ENCODE assay signal across 2 cellular contexts in genomic region chr16:84275562-84276151, GRCh38.
A peak's percentile ranks its signal among the peaks of the same experiment; 100 is the strongest.
TF ChIP-seq lines count a peak whose summit lies in the region.

No MANE protein-coding gene starts in this region.

TF ChIP-seq in HepG2, 621 proteins besides CTCF, POLR2A, EP300 and RAD21:
- TF ChIP-seq THAP11 (CRISPR knock-in tag; IDR thresholded peaks at IDR 0.05) (no peak), MAFF (IDR thresholded peaks at IDR 0.05; ENCODE audit: low read depth, low read length) (0 out of 2 replicates have a peak, but pooled peaks have one; percentile 2)

TF ChIP-seq in IMR-90, 13 proteins besides CTCF, POLR2A, EP300 and RAD21:
- no peak for TF ChIP-seq NFE2L2 (IDR thresholded peaks at IDR 0.05; ENCODE audit: low read depth, low read length)
- TF ChIP-seq BHLHE40 (IDR thresholded peaks at IDR 0.05; ENCODE audit: low read depth, low read length), result no peak
- no peak for TF ChIP-seq FOS (IDR thresholded peaks at IDR 0.05; ENCODE audit: low read depth, low read length)
- TF ChIP-seq CHD1 (IDR thresholded peaks at IDR 0.05; ENCODE audit: low read depth, low read length), result no peak
- no peak for TF ChIP-seq MAZ (IDR thresholded peaks at IDR 0.05; ENCODE audit: borderline replicate concordance, low read depth, low read length)
- TF ChIP-seq RCOR1 (IDR thresholded peaks at IDR 0.05; ENCODE audit: insufficient replicate concordance, low read length), result no peak
- no peak for TF ChIP-seq CEBPB (IDR thresholded peaks at IDR 0.05; ENCODE audit: low read depth, low read length)
- TF ChIP-seq, protein P1, sequence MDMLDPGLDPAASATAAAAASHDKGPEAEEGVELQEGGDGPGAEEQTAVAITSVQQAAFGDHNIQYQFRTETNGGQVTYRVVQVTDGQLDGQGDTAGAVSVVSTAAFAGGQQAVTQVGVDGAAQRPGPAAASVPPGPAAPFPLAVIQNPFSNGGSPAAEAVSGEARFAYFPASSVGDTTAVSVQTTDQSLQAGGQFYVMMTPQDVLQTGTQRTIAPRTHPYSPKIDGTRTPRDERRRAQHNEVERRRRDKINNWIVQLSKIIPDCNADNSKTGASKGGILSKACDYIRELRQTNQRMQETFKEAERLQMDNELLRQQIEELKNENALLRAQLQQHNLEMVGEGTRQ (IDR thresholded peaks at IDR 0.05; ENCODE audit: low read depth, low read length), result no peak
- no peak for TF ChIP-seq MAFK (IDR thresholded peaks at IDR 0.05; ENCODE audit: low read depth, low read length)
